ENCODE assay signal across 6 cellular contexts in the genomic region with DNA sequence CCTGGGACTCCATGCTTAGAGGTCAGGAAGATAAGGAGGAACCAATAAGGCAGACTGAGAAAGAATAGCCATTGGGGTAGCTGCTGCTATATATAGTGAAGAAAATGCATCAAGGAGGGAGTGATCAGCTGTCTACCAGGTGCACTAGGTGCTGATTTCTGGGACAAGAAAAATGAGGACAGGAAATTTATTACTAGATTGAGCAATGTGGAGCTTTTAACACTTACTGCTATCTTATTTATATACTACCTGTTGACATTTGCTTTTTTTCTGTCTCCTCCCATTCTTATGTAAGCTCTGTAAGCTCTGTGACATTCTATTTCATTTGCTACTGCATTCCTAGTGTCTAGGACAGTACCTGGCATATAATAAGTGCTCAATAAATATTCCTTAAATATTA.
"Had no signal": no experiment of that assay in that cellular context is flagged by ENCODE, and none has a peak within 500 bp of the region (broad histone marks: within the 10 kb centered on the region; RNA-seq: fewer than 3 reads in every experiment).

No MANE protein-coding gene starts in this region.

- H3K4me3 ChIP-seq: GM23248, HAP-1 had no signal

- DNase-seq: GM23248, GOT3, H7, KG1 had no signal

- H3K9me3 ChIP-seq: HAP-1 had no signal

- H3K36me3 ChIP-seq: HAP-1 had no signal

- ATAC-seq: HCT116 had no signal

- H3K27ac ChIP-seq: GM23248 had no signal
